Comparison of ENCODE assay signal across 17 cellular contexts in genomic region chr2:128984066-128984465, GRCh38.
A peak's percentile ranks its signal among the peaks of the same experiment; 100 is the strongest.
DNase-seq lines count a peak whose midpoint lies in the region; TF ChIP-seq lines count a peak whose summit lies in the region.
"Had no signal": no experiment of that assay in that cellular context is flagged by ENCODE, and none has a peak within 500 bp of the region (broad histone marks: within the 10 kb centered on the region; RNA-seq: fewer than 3 reads in every experiment).

No MANE protein-coding gene starts in this region.

- no peaks in the 10 kb centered on the region for H3K27me3 ChIP-seq in esophagus muscularis mucosa
- no peaks in the 10 kb centered on the region for H3K27me3 ChIP-seq in prostate gland (replicated peaks; ENCODE audit: insufficient read depth)

- H3K4me3 ChIP-seq in esophagus muscularis mucosa: no peak overlapping the region
- no peak overlapping the region for H3K4me3 ChIP-seq in prostate gland
- H3K4me3 ChIP-seq: GM12878, GM23248 had no signal

- peaks cover 0 to 9% (median 8%) of the 10 kb centered on the region in 4 donors for H3K4me1 ChIP-seq in esophagus muscularis mucosa
- no peaks in the 10 kb centered on the region for H3K4me1 ChIP-seq in prostate gland (replicated peaks)

- H3K9me3 ChIP-seq in esophagus muscularis mucosa (no peaks in the 10 kb centered on the region), prostate gland (no peaks in the 10 kb centered on the region)

- WGBS in esophagus muscularis mucosa: 85% methylated on average over 2 of the region's 2 CpGs
- 73% methylated on average over 2 of the region's 2 CpGs for WGBS in prostate gland

- no peak overlapping the region for H3K27ac ChIP-seq in esophagus muscularis mucosa (replicated peaks in 1 of 4)
- no peak overlapping the region for H3K27ac ChIP-seq in prostate gland
- H3K27ac ChIP-seq: GM23248 had no signal

- H3K36me3 ChIP-seq in esophagus muscularis mucosa: no peaks in the 10 kb centered on the region
- H3K36me3 ChIP-seq in prostate gland: no peaks in the 10 kb centered on the region

- intact Hi-C loops in esophagus muscularis mucosa (cut with DNase I) (no loop called here), prostate gland (cut with DNase I) (no loop called here)

- TF ChIP-seq CTCF in esophagus muscularis mucosa (IDR thresholded peaks at IDR 0.05) (no peak), prostate gland (IDR thresholded peaks at IDR 0.05) (no peak)

- TF ChIP-seq POLR2A in esophagus muscularis mucosa (IDR thresholded peaks at IDR 0.05; ENCODE audit: low read depth) (no peak), prostate gland (IDR thresholded peaks at IDR 0.05) (no peak)

- DNase-seq in NCI-H1694 (lab: John Stamatoyannopoulos, UW): peak; percentile 43
- peak; percentile 46 for DNase-seq in NCI-H1694 treated with DMSO at 0.1 percent for 48 hours (lab: John Stamatoyannopoulos, UW)
- peak; percentile 21 for DNase-seq in esophagus muscularis mucosa (ENCODE audit: extremely low spot score)
- DNase-seq in superior temporal gyrus (ENCODE audit: extremely low spot score): peak; percentile 39
- DNase-seq in NK-92 (lab: John Stamatoyannopoulos, UW; ENCODE audit: unreplicated experiment): no peak
- DNase-seq in prostate gland (ENCODE audit: low spot score): no peak
- DNase-seq: C1 segment of cervical spinal cord; Calu3; CD4-positive, alpha-beta memory T cell; COR-L47; DMS79; EL; GDM1; GM23248; H7; HCEC 1CT had no signal

- TF ChIP-seq EP300 in esophagus muscularis mucosa (IDR thresholded peaks at IDR 0.05): no peak

Comparison
In these comparisons a context has a peak if more than half of its experiments do, and no peak if none do; other contexts are left out.
1. DNase-seq: peak in NCI-H1694 (single experiment), NCI-H1694 treated with DMSO at 0.1 percent for 48 hours (single experiment), esophagus muscularis mucosa (single experiment) and superior temporal gyrus (single experiment); none in NK-92 (single experiment) and prostate gland (single experiment).